In the genomic region with DNA sequence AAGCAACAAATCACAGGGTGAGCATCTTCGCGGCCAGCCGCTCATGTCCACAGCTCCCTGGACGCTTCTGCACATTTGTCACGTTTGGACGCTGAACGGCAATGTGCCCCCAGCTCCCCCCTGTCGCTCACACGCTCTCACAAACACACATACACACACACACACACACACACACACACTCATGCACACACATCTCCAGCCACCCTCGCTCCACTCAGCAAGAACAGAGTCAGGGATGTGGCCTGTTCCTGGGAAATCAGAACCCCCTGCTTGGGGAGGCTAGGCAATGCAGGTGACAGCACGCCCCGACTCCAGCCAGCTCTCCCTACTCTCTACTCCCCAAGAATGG, we compare ENCODE assay signal across 31 cellular contexts.
"Had no signal": no experiment of that assay in that cellular context is flagged by ENCODE, and none has a peak within 500 bp of the region (broad histone marks: within the 10 kb centered on the region; RNA-seq: fewer than 3 reads in every experiment).

No MANE protein-coding gene starts in this region.

- H3K4me3 ChIP-seq: adrenal gland, body of pancreas, colonic mucosa, esophagus squamous epithelium, heart right ventricle, left lung, lung, right lobe of liver, vagina had no signal

- H3K36me3 Mint-ChIP-seq: activated naive CD8-positive, alpha-beta T cell treated with anti-CD3 and anti-CD28 coated beads for 36 hours; naive thymus-derived CD4-positive, alpha-beta T cell; type B pancreatic cell had no signal

- H3K27ac ChIP-seq: adrenal gland, body of pancreas, colonic mucosa, epithelial cell of prostate, esophagus squamous epithelium, heart right ventricle, left lung, neutrophil, right lobe of liver, vagina had no signal

- H3K4me1 Mint-ChIP-seq: activated naive CD8-positive, alpha-beta T cell treated with anti-CD3 and anti-CD28 coated beads for 36 hours; naive thymus-derived CD4-positive, alpha-beta T cell; stimulated activated naive CD8-positive, alpha-beta T cell treated with anti-CD3 and anti-CD28 coated beads, Interleukin-15, amount 100 ng/mL, for 72 hours had no signal

- FAIRE-seq: endometrium had no signal

- H3K27me3 ChIP-seq: body of pancreas, colonic mucosa, right lobe of liver, vagina had no signal

- H3K9me3 ChIP-seq: adrenal gland, body of pancreas, colonic mucosa, esophagus squamous epithelium, left lung, neutrophil, right lobe of liver, vagina had no signal

- H3K36me3 ChIP-seq: adrenal gland, colonic mucosa, esophagus squamous epithelium, heart right ventricle, left lung, neutrophil, right lobe of liver, vagina had no signal

- H3K27ac Mint-ChIP-seq: activated naive CD8-positive, alpha-beta T cell treated with anti-CD3 and anti-CD28 coated beads for 36 hours; activated T-cell treated with anti-CD3 and anti-CD28 coated beads, Interleukin-2, amount 50 U/mL, for 72 hours; naive thymus-derived CD4-positive, alpha-beta T cell; progenitor cell of endocrine pancreas; T-helper 2 cell treated with Interferon-gamma antibody and Interleukin-4, amounts not matched to agents 5 μg/mL and 100 μg/mL, for 36 hours; type B pancreatic cell had no signal

- H3K4me1 ChIP-seq: adrenal gland, body of pancreas, colonic mucosa, esophagus squamous epithelium, heart right ventricle, left lung, right lobe of liver, vagina had no signal

- H3K9me3 Mint-ChIP-seq: activated naive CD8-positive, alpha-beta T cell treated with anti-CD3 and anti-CD28 coated beads for 36 hours; activated T-cell treated with anti-CD3 and anti-CD28 coated beads, Interleukin-2, amount 50 U/mL, for 72 hours; stimulated activated naive CD8-positive, alpha-beta T cell treated with anti-CD3 and anti-CD28 coated beads, Interleukin-15, amount 100 ng/mL, for 72 hours; T-helper 2 cell treated with Interferon-gamma antibody and Interleukin-4, amounts not matched to agents 5 μg/mL and 100 μg/mL, for 36 hours; type B pancreatic cell had no signal

- DNase-seq: activated CD4-positive, alpha-beta T cell treated with anti-CD3 and anti-CD28 coated beads for 4 hours; activated CD4-positive, alpha-beta T cell treated with anti-CD3 and anti-CD28 coated beads, Interleukin-2, amount 50 U/mL, for 4 hours; activated effector memory CD4-positive, alpha-beta T cell treated with Interleukin-2 at 50 U/mL for 16 hours; activated naive CD4-positive, alpha-beta T cell treated with Interleukin-2 at 50 U/mL for 16 hours; activated naive CD8-positive, alpha-beta T cell treated with anti-CD3 and anti-CD28 coated beads for 36 hours; activated T-cell treated with anti-CD3 and anti-CD28 coated beads for 4 hours; activated T-cell treated with anti-CD3 and anti-CD28 coated beads, Interleukin-2, amount 50 U/mL, for 72 hours; body of pancreas; cerebellar nuclear complex; colonic mucosa; effector CD8-positive, alpha-beta T cell; esophagus squamous epithelium; foreskin melanocyte; heart right ventricle; left lung; naive thymus-derived CD4-positive, alpha-beta T cell; stimulated activated CD4-positive, alpha-beta T cell treated with anti-CD3 and anti-CD28 coated beads, Interleukin-12 subunit alpha, Interleukin-12 subunit beta, amount 100 ng/mL, for 4 hours; stimulated activated CD4-positive, alpha-beta T cell treated with anti-CD3 and anti-CD28 coated beads, Interleukin-4, amount 100 ng/mL, for 1 hour; stimulated activated naive CD8-positive, alpha-beta T cell treated with anti-CD3 and anti-CD28 coated beads, Interleukin-15, amount 100 ng/mL, for 72 hours; substantia nigra; T-helper 1 cell had no signal

- H3K4me3 Mint-ChIP-seq: activated naive CD8-positive, alpha-beta T cell treated with anti-CD3 and anti-CD28 coated beads for 36 hours; activated T-cell treated with anti-CD3 and anti-CD28 coated beads, Interleukin-2, amount 50 U/mL, for 72 hours; naive thymus-derived CD4-positive, alpha-beta T cell; stimulated activated naive CD8-positive, alpha-beta T cell treated with anti-CD3 and anti-CD28 coated beads, Interleukin-15, amount 100 ng/mL, for 72 hours; T-helper 2 cell treated with Interferon-gamma antibody and Interleukin-4, amounts not matched to agents 5 μg/mL and 100 μg/mL, for 36 hours; type B pancreatic cell had no signal

- ATAC-seq: activated T-cell treated with anti-CD3 and anti-CD28 coated beads, Interleukin-2, amount 50 U/mL, for 72 hours; body of pancreas; heart right ventricle; left lung; naive thymus-derived CD4-positive, alpha-beta T cell; right lobe of liver; stimulated activated naive CD8-positive, alpha-beta T cell treated with anti-CD3 and anti-CD28 coated beads, Interleukin-15, amount 100 ng/mL, for 72 hours had no signal
